Comparison of ENCODE assay signal across 8 cellular contexts in the genomic region with DNA sequence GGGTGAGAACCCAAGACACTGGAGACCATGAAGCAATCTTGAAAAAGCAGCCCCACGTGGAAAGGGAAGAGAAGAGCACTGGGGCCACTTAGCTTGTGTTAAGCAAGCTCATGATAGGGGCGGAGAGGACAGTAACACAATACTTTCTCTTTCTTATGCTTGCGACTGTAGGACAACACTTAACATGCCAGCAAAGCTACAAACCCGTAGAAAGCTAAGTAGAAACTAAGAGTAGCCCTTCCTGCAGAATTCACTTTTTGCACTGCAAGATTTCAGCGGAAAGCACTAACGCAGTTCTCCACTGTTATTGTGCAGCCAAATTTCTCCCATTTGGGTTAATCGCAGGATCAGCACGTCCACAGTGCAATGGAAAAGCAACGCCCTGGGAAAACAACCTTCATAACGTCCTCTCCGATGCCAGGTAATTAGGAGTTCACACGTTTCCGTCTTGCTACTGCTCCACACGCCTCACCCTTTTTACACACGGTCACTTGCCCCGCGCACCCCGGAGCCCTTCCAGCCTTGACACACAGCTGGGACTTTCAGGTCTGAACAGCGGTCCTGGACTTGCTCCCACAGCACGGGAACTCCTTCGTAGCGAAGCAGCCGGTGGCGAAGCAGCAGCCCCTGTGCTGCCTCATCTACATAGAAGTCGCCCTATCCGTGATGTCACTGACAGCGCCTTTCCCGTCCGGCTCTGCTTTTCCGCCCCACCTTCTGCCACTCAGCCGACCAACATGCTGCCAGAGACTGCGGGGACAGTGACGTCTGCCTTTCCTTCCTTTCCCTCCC.
DNase-seq lines count a peak whose midpoint lies in the region; ATAC-seq and TF ChIP-seq lines count a peak whose summit lies in the region.

No MANE protein-coding gene starts in this region.

- no peaks in the 10 kb centered on the region for H3K36me3 ChIP-seq in ACC112 (ENCODE audit: insufficient read depth, low read length)
- no peaks in the 10 kb centered on the region for H3K36me3 ChIP-seq in right lobe of liver

- under 1% methylated on average over 33 of the region's 33 CpGs for WGBS in right lobe of liver (ENCODE audit: insufficient coverage, low coverage, low lambda C conversion rate, missing lambda C conversion rate)

- H3K9me3 Mint-ChIP-seq in activated CD4-positive, alpha-beta T cell treated with anti-CD3 and anti-CD28 coated beads, Interleukin-2, amount 10 ng/mL, durations not matched to agents 7 days and 5 days: no peaks in the 10 kb centered on the region
- H3K9me3 Mint-ChIP-seq in dendritic cell treated with granulocyte-macrophage colony-stimulating factor and Interleukin-4, amounts not matched to agents 40 ng/mL and 50 ng/mL, for 4 days: no peaks in the 10 kb centered on the region

- H3K27me3 Mint-ChIP-seq in activated CD4-positive, alpha-beta T cell treated with anti-CD3 and anti-CD28 coated beads, Interleukin-2, amount 10 ng/mL, durations not matched to agents 7 days and 5 days: peaks cover 32% of the 10 kb centered on the region
- peaks cover 34% of the 10 kb centered on the region for H3K27me3 Mint-ChIP-seq in dendritic cell treated with granulocyte-macrophage colony-stimulating factor and Interleukin-4, amounts not matched to agents 40 ng/mL and 50 ng/mL, for 4 days

- peaks cover 3% of the 10 kb centered on the region; the same call in 1 of the 2 replicates for H3K27me3 ChIP-seq in ACC112 (ENCODE audit: insufficient read depth, low read length)
- H3K27me3 ChIP-seq in right lobe of liver: no peaks in the 10 kb centered on the region

- H3K27ac ChIP-seq in ACC112 (ENCODE audit: low read depth, low read length) (peak overlapping the region; percentile 84), right lobe of liver (peak overlapping the region; percentile 56 to 81 (median 65))

- no peaks in the 10 kb centered on the region for H3K9me3 ChIP-seq in right lobe of liver

- TF ChIP-seq POLR2A in right lobe of liver (IDR thresholded peaks at IDR 0.05): peak; percentile 88

- H3K79me2 ChIP-seq in ACC112 (ENCODE audit: control insufficient read depth, insufficient read depth, low read length, unreplicated experiment): no peaks in the 10 kb centered on the region

- H3K36me3 Mint-ChIP-seq in activated CD4-positive, alpha-beta T cell treated with anti-CD3 and anti-CD28 coated beads, Interleukin-2, amount 10 ng/mL, durations not matched to agents 7 days and 5 days (ENCODE audit: low read depth): no peaks in the 10 kb centered on the region
- peaks cover 6% of the 10 kb centered on the region for H3K36me3 Mint-ChIP-seq in dendritic cell treated with granulocyte-macrophage colony-stimulating factor and Interleukin-4, amounts not matched to agents 40 ng/mL and 50 ng/mL, for 4 days (ENCODE audit: low read depth)

- peak overlapping the region; percentile 100 for H3K27ac Mint-ChIP-seq in activated CD4-positive, alpha-beta T cell treated with anti-CD3 and anti-CD28 coated beads, Interleukin-2, amount 10 ng/mL, durations not matched to agents 7 days and 5 days
- H3K27ac Mint-ChIP-seq in dendritic cell treated with granulocyte-macrophage colony-stimulating factor and Interleukin-4, amounts not matched to agents 40 ng/mL and 50 ng/mL, for 4 days: peak overlapping the region; percentile 94

- DNase-seq in NCI-H460 (ENCODE audit: extremely low read depth, low read depth): peak; percentile 99
- DNase-seq in activated CD4-positive, alpha-beta T cell treated with anti-CD3 and anti-CD28 coated beads, Interleukin-2, amount 10 ng/mL, durations not matched to agents 7 days and 5 days: peak; percentile 87
- DNase-seq in right lobe of liver: peak; percentile 81 to 87 (median 87)
- peak; percentile 83 for DNase-seq in stimulated activated CD4-positive, alpha-beta T cell treated with anti-CD3 and anti-CD28 coated beads, Interleukin-4, amount 100 ng/mL, for 24 hours

- peak overlapping the region; percentile 86 for H3K4me3 Mint-ChIP-seq in activated CD4-positive, alpha-beta T cell treated with anti-CD3 and anti-CD28 coated beads, Interleukin-2, amount 10 ng/mL, durations not matched to agents 7 days and 5 days
- H3K4me3 Mint-ChIP-seq in dendritic cell treated with granulocyte-macrophage colony-stimulating factor and Interleukin-4, amounts not matched to agents 40 ng/mL and 50 ng/mL, for 4 days: peak overlapping the region; percentile 90

- POLR2A ChIA-PET in activated CD4-positive, alpha-beta T cell treated with anti-CD3 and anti-CD28 coated beads, Interleukin-2, amount 10 ng/mL, durations not matched to agents 7 days and 5 days (lab: Charles Lee): interaction anchor here (0.5 to 2.0 kb wide), 14 partner anchors 13 to 296 kb away, joined by 3 to 71 read pairs (median 6); no protein-coding TSS in a partner anchor

- H3K4me3 ChIP-seq in ACC112 (ENCODE audit: low read depth, low read length) (peak overlapping the region; percentile 77), right lobe of liver (peak overlapping the region; percentile 39 to 58 (median 52))

- H3K4me1 Mint-ChIP-seq in activated CD4-positive, alpha-beta T cell treated with anti-CD3 and anti-CD28 coated beads, Interleukin-2, amount 10 ng/mL, durations not matched to agents 7 days and 5 days: peaks cover 41% of the 10 kb centered on the region
- H3K4me1 Mint-ChIP-seq in dendritic cell treated with granulocyte-macrophage colony-stimulating factor and Interleukin-4, amounts not matched to agents 40 ng/mL and 50 ng/mL, for 4 days (ENCODE audit: low read depth): peaks cover 23% of the 10 kb centered on the region

- ATAC-seq in GM18907 (IDR thresholded peaks at IDR 0.05; ENCODE audit: unreplicated experiment) (peak; percentile 79), HG03175 (IDR thresholded peaks at IDR 0.05; ENCODE audit: unreplicated experiment) (peak; percentile 81), right lobe of liver (peak; percentile 81 to 92 (median 91))

- H3K4me1 ChIP-seq in ACC112 (ENCODE audit: control insufficient read depth, insufficient read depth, low read length, unreplicated experiment): peaks cover 23% of the 10 kb centered on the region
- peaks cover 0 to 7% (median 0%) of the 10 kb centered on the region in 4 donors for H3K4me1 ChIP-seq in right lobe of liver

- TF ChIP-seq CTCF in right lobe of liver (IDR thresholded peaks at IDR 0.05): no peak

- CTCF ChIA-PET in activated CD4-positive, alpha-beta T cell treated with anti-CD3 and anti-CD28 coated beads, Interleukin-2, amount 10 ng/mL, durations not matched to agents 7 days and 5 days (lab: Charles Lee): interaction anchor here (0.9 to 1.4 kb wide), 5 partner anchors 11 to 71 kb away, joined by 3 to 6 read pairs (median 3); no protein-coding TSS in a partner anchor

- peak overlapping the region; percentile 65 for H2AFZ ChIP-seq in ACC112 (ENCODE audit: low read length, unreplicated experiment)

- intact Hi-C loops in dendritic cell treated with granulocyte-macrophage colony-stimulating factor and Interleukin-4, amounts not matched to agents 40 ng/mL and 50 ng/mL, for 4 days (cut with micrococcal nuclease): no loop called here
- intact Hi-C loops in right lobe of liver (cut with DNase I): no loop called here

Comparison
In these comparisons a context has a peak if more than half of its experiments do, and no peak if none do; other contexts are left out.
1. Peak in every context shown above with its lines: DNase-seq, ATAC-seq, H3K4me3 ChIP-seq and H3K27ac ChIP-seq.